In genomic region chr2:190693533-190694226, GRCh38 we compare ENCODE assay signal across 1 cellular context.
TF ChIP-seq lines count a peak whose summit lies in the region.

No MANE protein-coding gene starts in this region.

TF ChIP-seq in GM12878, 131 proteins besides CTCF, POLR2A, EP300 and RAD21:
- no peak for TF ChIP-seq ZNF207 (IDR thresholded peaks at IDR 0.05; ENCODE audit: borderline replicate concordance)
- TF ChIP-seq NRF1 (conservative IDR thresholded peaks at IDR 0.05; ENCODE audit: low read depth, low read length) = no peak
- TF ChIP-seq, protein P1, sequence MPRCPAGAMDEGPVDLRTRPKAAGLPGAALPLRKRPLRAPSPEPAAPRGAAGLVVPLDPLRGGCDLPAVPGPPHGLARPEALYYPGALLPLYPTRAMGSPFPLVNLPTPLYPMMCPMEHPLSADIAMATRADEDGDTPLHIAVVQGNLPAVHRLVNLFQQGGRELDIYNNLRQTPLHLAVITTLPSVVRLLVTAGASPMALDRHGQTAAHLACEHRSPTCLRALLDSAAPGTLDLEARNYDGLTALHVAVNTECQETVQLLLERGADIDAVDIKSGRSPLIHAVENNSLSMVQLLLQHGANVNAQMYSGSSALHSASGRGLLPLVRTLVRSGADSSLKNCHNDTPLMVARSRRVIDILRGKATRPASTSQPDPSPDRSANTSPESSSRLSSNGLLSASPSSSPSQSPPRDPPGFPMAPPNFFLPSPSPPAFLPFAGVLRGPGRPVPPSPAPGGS (IDR thresholded peaks at IDR 0.05; ENCODE audit: borderline replicate concordance, insufficient read depth, low read depth, low read length, poor library complexity, severe bottlenecking) = no peak
- TF ChIP-seq MTA2 (IDR thresholded peaks at IDR 0.05; ENCODE audit: low read depth) = peak; percentile 79
- TF ChIP-seq CREB1 (IDR thresholded peaks at IDR 0.05; ENCODE audit: low read depth) = no peak
- peak; percentile 76 for TF ChIP-seq BCL11A (IDR thresholded peaks at IDR 0.05; ENCODE audit: low read depth, low read length)
- peak; percentile 69; the same call in 1 of the 2 replicates for TF ChIP-seq FOXM1 (IDR thresholded peaks at IDR 0.05; ENCODE audit: low read depth, low read length)
- peak; percentile 49; the same call in 1 of the 2 replicates for TF ChIP-seq DPF2 (IDR thresholded peaks at IDR 0.05)
- peak; percentile 53 for TF ChIP-seq EED (IDR thresholded peaks at IDR 0.05; ENCODE audit: low read depth)
- peak; percentile 79 for TF ChIP-seq RUNX3 (IDR thresholded peaks at IDR 0.05; ENCODE audit: low read length)
- TF ChIP-seq FOXK2 (IDR thresholded peaks at IDR 0.05) = no peak
- no peak for TF ChIP-seq CHD1 (IDR thresholded peaks at IDR 0.05; ENCODE audit: low read depth, low read length)
- TF ChIP-seq, protein P2, sequence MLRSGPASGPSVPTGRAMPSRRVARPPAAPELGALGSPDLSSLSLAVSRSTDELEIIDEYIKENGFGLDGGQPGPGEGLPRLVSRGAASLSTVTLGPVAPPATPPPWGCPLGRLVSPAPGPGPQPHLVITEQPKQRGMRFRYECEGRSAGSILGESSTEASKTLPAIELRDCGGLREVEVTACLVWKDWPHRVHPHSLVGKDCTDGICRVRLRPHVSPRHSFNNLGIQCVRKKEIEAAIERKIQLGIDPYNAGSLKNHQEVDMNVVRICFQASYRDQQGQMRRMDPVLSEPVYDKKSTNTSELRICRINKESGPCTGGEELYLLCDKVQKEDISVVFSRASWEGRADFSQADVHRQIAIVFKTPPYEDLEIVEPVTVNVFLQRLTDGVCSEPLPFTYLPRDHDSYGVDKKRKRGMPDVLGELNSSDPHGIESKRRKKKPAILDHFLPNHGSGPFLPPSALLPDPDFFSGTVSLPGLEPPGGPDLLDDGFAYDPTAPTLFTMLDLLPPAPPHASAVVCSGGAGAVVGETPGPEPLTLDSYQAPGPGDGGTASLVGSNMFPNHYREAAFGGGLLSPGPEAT (IDR thresholded peaks at IDR 0.05; ENCODE audit: low read depth) = peak; percentile 61
- TF ChIP-seq, protein P3, sequence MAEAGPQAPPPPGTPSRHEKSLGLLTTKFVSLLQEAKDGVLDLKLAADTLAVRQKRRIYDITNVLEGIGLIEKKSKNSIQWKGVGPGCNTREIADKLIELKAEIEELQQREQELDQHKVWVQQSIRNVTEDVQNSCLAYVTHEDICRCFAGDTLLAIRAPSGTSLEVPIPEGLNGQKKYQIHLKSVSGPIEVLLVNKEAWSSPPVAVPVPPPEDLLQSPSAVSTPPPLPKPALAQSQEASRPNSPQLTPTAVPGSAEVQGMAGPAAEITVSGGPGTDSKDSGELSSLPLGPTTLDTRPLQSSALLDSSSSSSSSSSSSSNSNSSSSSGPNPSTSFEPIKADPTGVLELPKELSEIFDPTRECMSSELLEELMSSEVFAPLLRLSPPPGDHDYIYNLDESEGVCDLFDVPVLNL (IDR thresholded peaks at IDR 0.05; ENCODE audit: low read depth, low read length) = no peak
- peak; percentile 55; the same call in 1 of the 2 replicates for TF ChIP-seq GATAD2B (conservative IDR thresholded peaks at IDR 0.05; ENCODE audit: low read depth)
- peak; percentile 84; the same call in 1 of the 2 replicates for TF ChIP-seq IRF4 (IDR thresholded peaks at IDR 0.05; ENCODE audit: low read depth, low read length)
- peak; percentile 93 for TF ChIP-seq TCF12 (IDR thresholded peaks at IDR 0.05; ENCODE audit: low read depth, low read length)
- TF ChIP-seq, protein P4, sequence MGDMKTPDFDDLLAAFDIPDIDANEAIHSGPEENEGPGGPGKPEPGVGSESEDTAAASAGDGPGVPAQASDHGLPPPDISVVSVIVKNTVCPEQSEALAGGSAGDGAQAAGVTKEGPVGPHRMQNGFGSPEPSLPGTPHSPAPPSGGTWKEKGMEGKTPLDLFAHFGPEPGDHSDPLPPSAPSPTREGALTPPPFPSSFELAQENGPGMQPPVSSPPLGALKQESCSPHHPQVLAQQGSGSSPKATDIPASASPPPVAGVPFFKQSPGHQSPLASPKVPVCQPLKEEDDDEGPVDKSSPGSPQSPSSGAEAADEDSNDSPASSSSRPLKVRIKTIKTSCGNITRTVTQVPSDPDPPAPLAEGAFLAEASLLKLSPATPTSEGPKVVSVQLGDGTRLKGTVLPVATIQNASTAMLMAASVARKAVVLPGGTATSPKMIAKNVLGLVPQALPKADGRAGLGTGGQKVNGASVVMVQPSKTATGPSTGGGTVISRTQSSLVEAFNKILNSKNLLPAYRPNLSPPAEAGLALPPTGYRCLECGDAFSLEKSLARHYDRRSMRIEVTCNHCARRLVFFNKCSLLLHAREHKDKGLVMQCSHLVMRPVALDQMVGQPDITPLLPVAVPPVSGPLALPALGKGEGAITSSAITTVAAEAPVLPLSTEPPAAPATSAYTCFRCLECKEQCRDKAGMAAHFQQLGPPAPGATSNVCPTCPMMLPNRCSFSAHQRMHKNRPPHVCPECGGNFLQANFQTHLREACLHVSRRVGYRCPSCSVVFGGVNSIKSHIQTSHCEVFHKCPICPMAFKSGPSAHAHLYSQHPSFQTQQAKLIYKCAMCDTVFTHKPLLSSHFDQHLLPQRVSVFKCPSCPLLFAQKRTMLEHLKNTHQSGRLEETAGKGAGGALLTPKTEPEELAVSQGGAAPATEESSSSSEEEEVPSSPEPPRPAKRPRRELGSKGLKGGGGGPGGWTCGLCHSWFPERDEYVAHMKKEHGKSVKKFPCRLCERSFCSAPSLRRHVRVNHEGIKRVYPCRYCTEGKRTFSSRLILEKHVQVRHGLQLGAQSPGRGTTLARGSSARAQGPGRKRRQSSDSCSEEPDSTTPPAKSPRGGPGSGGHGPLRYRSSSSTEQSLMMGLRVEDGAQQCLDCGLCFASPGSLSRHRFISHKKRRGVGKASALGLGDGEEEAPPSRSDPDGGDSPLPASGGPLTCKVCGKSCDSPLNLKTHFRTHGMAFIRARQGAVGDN (IDR thresholded peaks at IDR 0.05) = peak; percentile 42; the same call in 1 of the 2 replicates
- TF ChIP-seq NFIC (IDR thresholded peaks at IDR 0.05; ENCODE audit: low read depth, low read length) = peak; percentile 74
- TF ChIP-seq, protein P5, sequence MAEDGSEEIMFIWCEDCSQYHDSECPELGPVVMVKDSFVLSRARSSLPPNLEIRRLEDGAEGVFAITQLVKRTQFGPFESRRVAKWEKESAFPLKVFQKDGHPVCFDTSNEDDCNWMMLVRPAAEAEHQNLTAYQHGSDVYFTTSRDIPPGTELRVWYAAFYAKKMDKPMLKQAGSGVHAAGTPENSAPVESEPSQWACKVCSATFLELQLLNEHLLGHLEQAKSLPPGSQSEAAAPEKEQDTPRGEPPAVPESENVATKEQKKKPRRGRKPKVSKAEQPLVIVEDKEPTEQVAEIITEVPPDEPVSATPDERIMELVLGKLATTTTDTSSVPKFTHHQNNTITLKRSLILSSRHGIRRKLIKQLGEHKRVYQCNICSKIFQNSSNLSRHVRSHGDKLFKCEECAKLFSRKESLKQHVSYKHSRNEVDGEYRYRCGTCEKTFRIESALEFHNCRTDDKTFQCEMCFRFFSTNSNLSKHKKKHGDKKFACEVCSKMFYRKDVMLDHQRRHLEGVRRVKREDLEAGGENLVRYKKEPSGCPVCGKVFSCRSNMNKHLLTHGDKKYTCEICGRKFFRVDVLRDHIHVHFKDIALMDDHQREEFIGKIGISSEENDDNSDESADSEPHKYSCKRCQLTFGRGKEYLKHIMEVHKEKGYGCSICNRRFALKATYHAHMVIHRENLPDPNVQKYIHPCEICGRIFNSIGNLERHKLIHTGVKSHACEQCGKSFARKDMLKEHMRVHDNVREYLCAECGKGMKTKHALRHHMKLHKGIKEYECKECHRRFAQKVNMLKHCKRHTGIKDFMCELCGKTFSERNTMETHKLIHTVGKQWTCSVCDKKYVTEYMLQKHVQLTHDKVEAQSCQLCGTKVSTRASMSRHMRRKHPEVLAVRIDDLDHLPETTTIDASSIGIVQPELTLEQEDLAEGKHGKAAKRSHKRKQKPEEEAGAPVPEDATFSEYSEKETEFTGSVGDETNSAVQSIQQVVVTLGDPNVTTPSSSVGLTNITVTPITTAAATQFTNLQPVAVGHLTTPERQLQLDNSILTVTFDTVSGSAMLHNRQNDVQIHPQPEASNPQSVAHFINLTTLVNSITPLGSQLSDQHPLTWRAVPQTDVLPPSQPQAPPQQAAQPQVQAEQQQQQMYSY (CRISPR knock-in tag; IDR thresholded peaks at IDR 0.05) = no peak
- peak; percentile 72 for TF ChIP-seq ATF2 (IDR thresholded peaks at IDR 0.05; ENCODE audit: low read length)
- peak; percentile 44; the same call in 1 of the 2 replicates for TF ChIP-seq CREM (IDR thresholded peaks at IDR 0.05; ENCODE audit: low read depth)
- peak; percentile 31; the same call in 1 of the 2 replicates for TF ChIP-seq PAX5 (IDR thresholded peaks at IDR 0.05; ENCODE audit: borderline replicate concordance, low read depth, low read length)
- no peak for TF ChIP-seq NR2C1 (IDR thresholded peaks at IDR 0.05)
- TF ChIP-seq PBX3 (IDR thresholded peaks at IDR 0.05; ENCODE audit: insufficient replicate concordance, low read depth, low read length) = no peak
- peak; percentile 89 for TF ChIP-seq TCF3 (IDR thresholded peaks at IDR 0.05; ENCODE audit: borderline replicate concordance, insufficient read depth, low read depth, low read length)
- TF ChIP-seq CBFB (IDR thresholded peaks at IDR 0.05; ENCODE audit: low read depth) = no peak
- peak; percentile 91 for TF ChIP-seq JUNB (IDR thresholded peaks at IDR 0.05)
- no peak for TF ChIP-seq ZNF592 (IDR thresholded peaks at IDR 0.05)
- TF ChIP-seq IKZF1 (conservative IDR thresholded peaks at IDR 0.05) = peak; percentile 65
- no peak for TF ChIP-seq SMC3 (IDR thresholded peaks at IDR 0.05; ENCODE audit: borderline replicate concordance, low read length)
- peak; percentile 57; a peak in 3 of 4 replicates for TF ChIP-seq IKZF2 (IDR thresholded peaks at IDR 0.05)
